Comparison of ENCODE assay signal across 22 cellular contexts in the genomic region with DNA sequence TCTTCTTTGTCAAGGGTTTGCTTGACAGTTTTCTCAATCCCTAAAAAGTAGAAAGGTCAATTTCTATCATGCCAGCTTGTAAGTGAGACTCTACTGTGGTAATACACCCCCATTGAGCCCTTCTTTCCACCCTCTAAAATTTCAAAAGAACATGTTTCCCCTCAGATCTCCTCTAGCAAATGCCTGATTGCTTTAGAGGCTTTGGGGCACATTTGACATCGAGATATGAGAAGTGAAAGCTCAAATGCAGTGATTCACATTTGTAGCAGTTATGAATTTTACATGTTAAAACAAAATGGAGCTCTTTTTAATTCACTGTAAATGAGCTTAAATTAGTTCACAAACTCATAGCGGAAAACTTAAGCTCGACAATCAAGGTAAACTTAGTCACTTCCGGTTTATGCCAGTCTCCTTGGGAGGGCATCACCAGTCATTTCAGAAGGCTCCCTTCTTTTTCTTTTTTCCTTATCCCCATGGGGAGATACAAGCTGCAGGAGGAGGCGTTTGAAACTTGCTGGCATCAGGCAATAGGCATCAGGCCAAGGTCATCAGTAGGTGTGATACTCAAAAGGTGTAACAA. TPM values are rescaled to one million over a fixed set of nuclear protein-coding genes. Genes with fewer than 3 reads are reported as not detected.
A peak's percentile ranks its signal among the peaks of the same experiment; 100 is the strongest.
DNase-seq lines count a peak whose midpoint lies in the region; ATAC-seq lines count a peak whose summit lies in the region.
"Had no signal": no experiment of that assay in that cellular context is flagged by ENCODE, and none has a peak within 500 bp of the region (broad histone marks: within the 10 kb centered on the region; RNA-seq: fewer than 3 reads in every experiment).

No MANE protein-coding gene starts in this region.

- no peak overlapping the region for H3K27ac ChIP-seq in Karpas-422 (ENCODE audit: low read length)
- no peak overlapping the region for H3K27ac ChIP-seq in GM23248
- H3K27ac ChIP-seq: heart right ventricle, neutrophil had no signal

- H3K4me2 ChIP-seq in Karpas-422 (ENCODE audit: low read depth, low read length, poor library complexity, severe bottlenecking), result peak overlapping the region; percentile 4
- no peak overlapping the region for H3K4me2 ChIP-seq in GM23248 (ENCODE audit: unreplicated experiment)
- H3K4me2 ChIP-seq: smooth muscle cell had no signal

- H3K27me3 ChIP-seq in Karpas-422 (ENCODE audit: low read length), result no peaks in the 10 kb centered on the region
- H3K27me3 ChIP-seq in GM23248 (replicated peaks; ENCODE audit: insufficient read depth), result no peaks in the 10 kb centered on the region
- H3K27me3 ChIP-seq: heart right ventricle had no signal

- no peaks in the 10 kb centered on the region for H3K9me3 Mint-ChIP-seq in activated naive CD4-positive, alpha-beta T cell treated with anti-CD3 and anti-CD28 coated beads, Interleukin-2, amount 50 U/mL, for 24 hours
- H3K9me3 Mint-ChIP-seq in activated T-helper 2 cell treated with anti-CD3 and anti-CD28 coated beads, Interferon-gamma antibody, Interleukin-2, Interleukin-4, amounts not matched to agents 10 μg/mL and 5 μg/mL and 100 μg/mL, durations not matched to agents 14 hours and 24 hours and 36 hours, result no peaks in the 10 kb centered on the region
- H3K9me3 Mint-ChIP-seq in stimulated activated naive CD8-positive, alpha-beta T cell treated with anti-CD3 and anti-CD28 coated beads, Interleukin-15, Interleukin-2, amounts not matched to agents 100 ng/mL and 50 ng/mL, for 24 hours, result peaks cover 3% of the 10 kb centered on the region

- H3K4me3 Mint-ChIP-seq in activated naive CD4-positive, alpha-beta T cell treated with anti-CD3 and anti-CD28 coated beads, Interleukin-2, amount 50 U/mL, for 24 hours, result peak overlapping the region; percentile 19
- no peak overlapping the region for H3K4me3 Mint-ChIP-seq in activated T-helper 2 cell treated with anti-CD3 and anti-CD28 coated beads, Interferon-gamma antibody, Interleukin-2, Interleukin-4, amounts not matched to agents 10 μg/mL and 5 μg/mL and 100 μg/mL, durations not matched to agents 14 hours and 24 hours and 36 hours (ENCODE audit: low read depth)
- H3K4me3 Mint-ChIP-seq in stimulated activated naive CD8-positive, alpha-beta T cell treated with anti-CD3 and anti-CD28 coated beads, Interleukin-15, Interleukin-2, amounts not matched to agents 100 ng/mL and 50 ng/mL, for 24 hours, result peak overlapping the region; percentile 48

- H3K4me3 ChIP-seq in Karpas-422 (ENCODE audit: low read length) (no peak overlapping the region), GM23248 (no peak overlapping the region)
- H3K4me3 ChIP-seq: heart right ventricle, mucosa of descending colon, smooth muscle cell had no signal

- H2AFZ ChIP-seq in Karpas-422 (ENCODE audit: low read length) (peak overlapping the region; percentile 57; the same call in 1 of the 2 replicates), GM23248 (no peak overlapping the region)

- H3K9ac ChIP-seq in Karpas-422 (ENCODE audit: low read length) (no peak overlapping the region), GM23248 (no peak overlapping the region)

- in situ Hi-C loops in GM23248 (cut with MboI), result no loop called here

- intact Hi-C loops in activated T-helper 2 cell treated with anti-CD3 and anti-CD28 coated beads, Interferon-gamma antibody, Interleukin-2, Interleukin-4, amounts not matched to agents 10 μg/mL and 5 μg/mL and 100 μg/mL, durations not matched to agents 14 hours and 24 hours and 36 hours (cut with micrococcal nuclease), result loop anchor here (2.0 kb wide), 1 partner anchor 30 kb away; no protein-coding TSS in a partner anchor

- WGBS in GM23248 (ENCODE audit: low coverage in 1 of 2, low lambda C conversion rate in 2 of 2, missing lambda C conversion rate in 2 of 2), 2 experiments, result 78 to 80% methylated on average over 5 of the region's 5 CpGs

- H3K36me3 ChIP-seq in Karpas-422 (ENCODE audit: insufficient read depth, low read length) (no peaks in the 10 kb centered on the region), GM23248 (ENCODE audit: low read depth) (no peaks in the 10 kb centered on the region)
- H3K36me3 ChIP-seq: heart right ventricle, neutrophil had no signal

- H4K20me1 ChIP-seq in Karpas-422 (ENCODE audit: insufficient read depth, low read depth, low read length) (no peaks in the 10 kb centered on the region), GM23248 (ENCODE audit: insufficient read depth) (no peaks in the 10 kb centered on the region)

- no peaks in the 10 kb centered on the region for H3K4me1 ChIP-seq in Karpas-422 (ENCODE audit: low read length)
- peaks cover 4% of the 10 kb centered on the region; the same call in 1 of the 2 replicates for H3K4me1 ChIP-seq in GM23248 (ENCODE audit: insufficient read depth)

- H3K27me3 Mint-ChIP-seq in activated naive CD4-positive, alpha-beta T cell treated with anti-CD3 and anti-CD28 coated beads, Interleukin-2, amount 50 U/mL, for 24 hours, result no peaks in the 10 kb centered on the region
- H3K27me3 Mint-ChIP-seq in activated T-helper 2 cell treated with anti-CD3 and anti-CD28 coated beads, Interferon-gamma antibody, Interleukin-2, Interleukin-4, amounts not matched to agents 10 μg/mL and 5 μg/mL and 100 μg/mL, durations not matched to agents 14 hours and 24 hours and 36 hours (ENCODE audit: low read depth), result peaks cover 4% of the 10 kb centered on the region
- no peaks in the 10 kb centered on the region for H3K27me3 Mint-ChIP-seq in stimulated activated naive CD8-positive, alpha-beta T cell treated with anti-CD3 and anti-CD28 coated beads, Interleukin-15, Interleukin-2, amounts not matched to agents 100 ng/mL and 50 ng/mL, for 24 hours

- no peaks in the 10 kb centered on the region for H3F3A ChIP-seq in GM23248 (ENCODE audit: insufficient read depth)

- peak overlapping the region; percentile 63 for H3K27ac Mint-ChIP-seq in activated naive CD4-positive, alpha-beta T cell treated with anti-CD3 and anti-CD28 coated beads, Interleukin-2, amount 50 U/mL, for 24 hours
- peak overlapping the region; percentile 18 for H3K27ac Mint-ChIP-seq in activated T-helper 2 cell treated with anti-CD3 and anti-CD28 coated beads, Interferon-gamma antibody, Interleukin-2, Interleukin-4, amounts not matched to agents 10 μg/mL and 5 μg/mL and 100 μg/mL, durations not matched to agents 14 hours and 24 hours and 36 hours
- H3K27ac Mint-ChIP-seq in stimulated activated naive CD8-positive, alpha-beta T cell treated with anti-CD3 and anti-CD28 coated beads, Interleukin-15, Interleukin-2, amounts not matched to agents 100 ng/mL and 50 ng/mL, for 24 hours, result peak overlapping the region; percentile 78

- no peaks in the 10 kb centered on the region for H3K36me3 Mint-ChIP-seq in activated naive CD4-positive, alpha-beta T cell treated with anti-CD3 and anti-CD28 coated beads, Interleukin-2, amount 50 U/mL, for 24 hours
- H3K36me3 Mint-ChIP-seq in activated T-helper 2 cell treated with anti-CD3 and anti-CD28 coated beads, Interferon-gamma antibody, Interleukin-2, Interleukin-4, amounts not matched to agents 10 μg/mL and 5 μg/mL and 100 μg/mL, durations not matched to agents 14 hours and 24 hours and 36 hours (ENCODE audit: low read depth), result no peaks in the 10 kb centered on the region
- H3K36me3 Mint-ChIP-seq in stimulated activated naive CD8-positive, alpha-beta T cell treated with anti-CD3 and anti-CD28 coated beads, Interleukin-15, Interleukin-2, amounts not matched to agents 100 ng/mL and 50 ng/mL, for 24 hours (ENCODE audit: low read depth), result no peaks in the 10 kb centered on the region

- no peak for DNase-seq in activated naive CD4-positive, alpha-beta T cell treated with anti-CD3 and anti-CD28 coated beads, Interleukin-2, amount 50 U/mL, for 16 hours
- DNase-seq in Karpas-422 (peak; percentile 43), GM23248 (no peak)
- no peak for DNase-seq in activated T-helper 2 cell treated with anti-CD3 and anti-CD28 coated beads, Interferon-gamma antibody, Interleukin-2, Interleukin-4, amounts not matched to agents 10 μg/mL and 5 μg/mL and 100 μg/mL, durations not matched to agents 14 hours and 24 hours and 36 hours (ENCODE audit: low spot score)
- DNase-seq in activated effector memory CD4-positive, alpha-beta T cell treated with Interleukin-2 at 50 U/mL for 16 hours, result no peak
- DNase-seq: activated CD4-positive, alpha-beta T cell treated with anti-CD3 and anti-CD28 coated beads, Interleukin-2, amount 50 U/mL, for 1 hour; anterior cingulate cortex; dermis blood vessel endothelial cell; DMS79 treated with DMSO at 0.1 percent for 48 hours; heart right ventricle; left ventricle myocardium superior; mucosa of descending colon; NCI-H1105; NCI-H2029 treated with DMSO at 0.1 percent for 48 hours; NCI-H446 treated with DMSO at 0.1 percent for 48 hours; NK-92 treated with Interleukin-12 subunit alpha and Interleukin-12 subunit beta, amount 100 ng/mL, for 24 hours; stimulated activated CD4-positive, alpha-beta T cell treated with anti-CD3 and anti-CD28 coated beads, Interleukin-4, amount 100 ng/mL, for 1 hour had no signal

- H3K9me3 ChIP-seq in Karpas-422 (ENCODE audit: low read length), result no peaks in the 10 kb centered on the region
- H3K9me3 ChIP-seq in GM23248 (ENCODE audit: low read depth), result no peaks in the 10 kb centered on the region
- H3K9me3 ChIP-seq: heart right ventricle, mucosa of descending colon, neutrophil had no signal

- H3K4me1 Mint-ChIP-seq in activated naive CD4-positive, alpha-beta T cell treated with anti-CD3 and anti-CD28 coated beads, Interleukin-2, amount 50 U/mL, for 24 hours, result peaks cover 27% of the 10 kb centered on the region
- H3K4me1 Mint-ChIP-seq in activated T-helper 2 cell treated with anti-CD3 and anti-CD28 coated beads, Interferon-gamma antibody, Interleukin-2, Interleukin-4, amounts not matched to agents 10 μg/mL and 5 μg/mL and 100 μg/mL, durations not matched to agents 14 hours and 24 hours and 36 hours (ENCODE audit: low read depth), result peaks cover 14% of the 10 kb centered on the region
- peaks cover 32% of the 10 kb centered on the region for H3K4me1 Mint-ChIP-seq in stimulated activated naive CD8-positive, alpha-beta T cell treated with anti-CD3 and anti-CD28 coated beads, Interleukin-15, Interleukin-2, amounts not matched to agents 100 ng/mL and 50 ng/mL, for 24 hours (ENCODE audit: low read depth)

- H3K9me2 ChIP-seq in Karpas-422 (replicated peaks; ENCODE audit: insufficient read depth, low read length) (no peaks in the 10 kb centered on the region), GM23248 (ENCODE audit: insufficient read depth) (no peaks in the 10 kb centered on the region)

- no peak for ATAC-seq in GM18520 (IDR thresholded peaks at IDR 0.05; ENCODE audit: unreplicated experiment)
- ATAC-seq: heart right ventricle, left ventricle myocardium superior, mucosa of descending colon had no signal

- H3K79me2 ChIP-seq in Karpas-422 (ENCODE audit: low read length), result no peaks in the 10 kb centered on the region
- H3K79me2 ChIP-seq in GM23248 (ENCODE audit: insufficient read depth), result no peaks in the 10 kb centered on the region

RNA-seq across cellular contexts. Expression of gene ADO, which starts 55.3 kb away (rescaled TPM):
- total RNA-seq in Karpas-422 (2014; rRNA removed; shearing (Covaris generic); ENCODE audit: low replicate concordance), result 16.4 and 16.5 TPM in 2 replicates
- 34.1 and 35.1 TPM in 2 replicates for total RNA-seq in activated T-helper 2 cell treated with anti-CD3 and anti-CD28 coated beads, Interferon-gamma antibody, Interleukin-2, Interleukin-4, amounts not matched to agents 10 μg/mL and 5 μg/mL and 100 μg/mL, durations not matched to agents 14 hours and 24 hours and 36 hours
- total RNA-seq in GM23248 (2014; rRNA removed; shearing (Covaris generic)), result 37.7 and 38.8 TPM in 2 replicates
- polyA plus RNA-seq in GM23248 (2016; fragmentation: Nextera tagmentation; extraction: Ambion mirVana), result 4.5 and 5.5 TPM in 2 replicates

Comparison
In these comparisons a context has a peak if more than half of its experiments do, and no peak if none do; other contexts are left out.
1. H3K27ac Mint-ChIP-seq: peak in every context shown above with its lines; median percentile 78 in stimulated activated naive CD8-positive, alpha-beta T cell treated with anti-CD3 and anti-CD28 coated beads, Interleukin-15, Interleukin-2, amounts not matched to agents 100 ng/mL and 50 ng/mL, for 24 hours; 63 in activated naive CD4-positive, alpha-beta T cell treated with anti-CD3 and anti-CD28 coated beads, Interleukin-2, amount 50 U/mL, for 24 hours; 18 in activated T-helper 2 cell treated with anti-CD3 and anti-CD28 coated beads, Interferon-gamma antibody, Interleukin-2, Interleukin-4, amounts not matched to agents 10 μg/mL and 5 μg/mL and 100 μg/mL, durations not matched to agents 14 hours and 24 hours and 36 hours.